25 cellular contexts compared by ENCODE assay signal in the genomic region with DNA sequence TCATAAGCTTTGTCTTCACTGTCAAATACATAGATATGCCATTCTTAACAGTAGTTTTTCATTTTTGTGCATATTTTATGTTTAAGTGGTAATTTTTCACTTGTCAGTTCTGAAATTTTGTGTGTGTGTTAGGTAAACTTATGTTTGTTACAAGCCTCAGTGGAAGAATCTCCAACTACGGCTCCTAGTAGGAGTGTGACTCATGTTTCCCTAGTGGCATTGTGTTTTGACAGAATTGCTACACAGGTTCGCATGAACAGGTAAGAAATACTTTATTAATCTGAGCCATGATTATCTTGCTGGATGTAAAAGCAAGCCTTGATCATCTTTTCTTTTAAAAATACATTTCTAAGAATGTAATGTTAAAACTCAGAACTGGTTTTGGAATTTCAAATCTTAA.
"Had no signal": no experiment of that assay in that cellular context is flagged by ENCODE, and none has a peak within 500 bp of the region (broad histone marks: within the 10 kb centered on the region; RNA-seq: fewer than 3 reads in every experiment).

No MANE protein-coding gene starts in this region.

- H3K27me3 ChIP-seq: esophagus squamous epithelium, heart right ventricle, sigmoid colon, stomach, thyroid gland, vagina had no signal

- FAIRE-seq: keratinocyte had no signal

- DNase-seq: effector CD4-positive, alpha-beta T cell; erythroblast; esophagus squamous epithelium; foreskin melanocyte; glutamatergic neuron; heart right ventricle; hippocampal formation; left ventricle myocardium superior; lower lobe of right lung; naive thymus-derived CD8-positive, alpha-beta T cell; nephron progenitor cell; nucleus accumbens; psoas muscle; right cardiac atrium; sigmoid colon; stimulated activated CD4-positive, alpha-beta T cell treated with anti-CD3 and anti-CD28 coated beads, Interleukin-2, amount 100 ng/mL, for 24 hours; stimulated activated CD4-positive, alpha-beta T cell treated with anti-CD3 and anti-CD28 coated beads, Interleukin-4, amount 100 ng/mL, for 24 hours; stimulated activated naive CD4-positive, alpha-beta T cell treated with Interleukin-2 at 50 U/mL for 16 hours; stomach; thyroid gland; trophoblast cell had no signal

- H3K27ac ChIP-seq: coronary artery, esophagus squamous epithelium, heart right ventricle, lower lobe of right lung, psoas muscle, sigmoid colon, stomach, thyroid gland, vagina had no signal

- H3K4me1 ChIP-seq: esophagus squamous epithelium, heart right ventricle, lower lobe of right lung, psoas muscle, sigmoid colon, stomach, thyroid gland, vagina had no signal

- H3K4me3 ChIP-seq: coronary artery, esophagus squamous epithelium, heart right ventricle, lower lobe of right lung, psoas muscle, sigmoid colon, stomach, thyroid gland, vagina had no signal

- H3K9me3 ChIP-seq: esophagus squamous epithelium, heart right ventricle, lower lobe of right lung, psoas muscle, sigmoid colon, stomach, thyroid gland, vagina had no signal

- ATAC-seq: heart right ventricle; left ventricle myocardium superior; lower lobe of right lung; naive thymus-derived CD8-positive, alpha-beta T cell; psoas muscle; right cardiac atrium; stimulated activated effector memory CD8-positive, alpha-beta T cell treated with anti-CD3 and anti-CD28 coated beads, Interleukin-12 subunit alpha, Interleukin-12 subunit beta, amount 100 ng/mL, for 72 hours had no signal
